21 cellular contexts compared by ENCODE assay signal in the genomic region with DNA sequence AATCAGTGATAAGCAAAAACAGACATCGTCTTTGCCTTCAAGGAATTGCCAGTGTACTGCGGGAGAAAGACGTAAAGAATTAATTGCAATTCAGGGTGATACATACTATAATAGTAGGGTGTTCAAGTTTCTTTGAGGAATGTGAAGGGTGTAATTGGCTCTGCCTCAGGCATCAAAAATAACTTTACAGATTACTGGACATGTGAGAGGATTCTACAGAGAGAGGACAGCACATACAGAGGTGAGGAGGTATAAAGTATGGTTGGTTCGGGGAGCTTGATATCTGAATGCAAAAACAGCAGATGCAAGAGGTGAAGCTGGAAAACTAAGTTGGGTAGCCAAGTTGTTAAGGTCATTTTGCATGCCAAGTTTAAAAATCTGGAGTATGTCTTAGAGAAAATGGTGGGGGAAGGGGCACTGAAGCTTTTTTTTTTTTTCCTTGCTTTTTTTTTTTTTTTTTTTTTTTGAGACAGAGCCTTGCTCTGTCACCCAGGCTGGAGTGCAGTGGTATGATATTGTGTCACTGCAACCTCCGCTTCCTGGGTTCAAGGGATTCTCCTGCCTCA.
A peak's percentile ranks its signal among the peaks of the same experiment; 100 is the strongest.
DNase-seq lines count a peak whose midpoint lies in the region; ATAC-seq and TF ChIP-seq lines count a peak whose summit lies in the region.
"Had no signal": no experiment of that assay in that cellular context is flagged by ENCODE, and none has a peak within 500 bp of the region (broad histone marks: within the 10 kb centered on the region; RNA-seq: fewer than 3 reads in every experiment).

No MANE protein-coding gene starts in this region.

- H3K36me3 ChIP-seq in breast epithelium = no peaks in the 10 kb centered on the region
- no peaks in the 10 kb centered on the region for H3K36me3 ChIP-seq in heart left ventricle
- H3K36me3 ChIP-seq in H7 (replicated peaks; ENCODE audit: control insufficient read depth, insufficient read depth, low read length) = no peaks in the 10 kb centered on the region
- no peaks in the 10 kb centered on the region for H3K36me3 ChIP-seq in endodermal cell (ENCODE audit: control insufficient read depth, insufficient read depth, low read length)
- H3K36me3 ChIP-seq: BE2C had no signal

- H3K4me1 Mint-ChIP-seq in MCF 10A (ENCODE audit: insufficient read depth, unreplicated experiment) (peaks cover 59% of the 10 kb centered on the region), osteocyte (ENCODE audit: unreplicated experiment) (peaks cover 49% of the 10 kb centered on the region), endodermal cell (peaks cover 9% of the 10 kb centered on the region)

- H3K4me1 ChIP-seq in breast epithelium = no peaks in the 10 kb centered on the region
- H3K4me1 ChIP-seq in heart left ventricle = peaks cover 2 to 57% (median 29%) of the 10 kb centered on the region in 12 donors
- H3K4me1 ChIP-seq in endodermal cell (ENCODE audit: control insufficient read depth, insufficient read depth, low read length) = peaks cover 4% of the 10 kb centered on the region

- H3K27me3 ChIP-seq in breast epithelium = no peaks in the 10 kb centered on the region
- H3K27me3 ChIP-seq in heart left ventricle = no peaks in the 10 kb centered on the region
- no peaks in the 10 kb centered on the region for H3K27me3 ChIP-seq in H7 (ENCODE audit: control insufficient read depth, insufficient read depth, low read length)
- H3K27me3 ChIP-seq in endodermal cell (ENCODE audit: control insufficient read depth, insufficient read depth, low read length, poor library complexity, severe bottlenecking) = no peaks in the 10 kb centered on the region
- H3K27me3 ChIP-seq: BE2C had no signal

- peak overlapping the region; percentile 72 for H3K27ac Mint-ChIP-seq in MCF 10A (ENCODE audit: low read depth, unreplicated experiment)
- peak overlapping the region; percentile 55 for H3K27ac Mint-ChIP-seq in osteocyte (ENCODE audit: unreplicated experiment)
- no peak overlapping the region for H3K27ac Mint-ChIP-seq in endodermal cell
- H3K27ac Mint-ChIP-seq: activated naive CD8-positive, alpha-beta T cell treated with anti-CD3 and anti-CD28 coated beads, Interleukin-2, amount 10 ng/mL, durations not matched to agents 7 days and 5 days; activated T-helper 2 cell treated with anti-CD3 and anti-CD28 coated beads, Interferon-gamma antibody, Interleukin-2, Interleukin-4, amounts not matched to agents 10 μg/mL and 5 μg/mL and 100 μg/mL, durations not matched to agents 14 hours and 24 hours and 36 hours; progenitor cell of endocrine pancreas had no signal

- no peak for TF ChIP-seq CTCF in MCF 10A (IDR thresholded peaks at IDR 0.05; ENCODE audit: unreplicated experiment)
- no peak for TF ChIP-seq CTCF in breast epithelium (IDR thresholded peaks at IDR 0.05)
- no peak for TF ChIP-seq CTCF in heart left ventricle (IDR thresholded peaks at IDR 0.05)
- no peak for TF ChIP-seq CTCF in osteocyte (IDR thresholded peaks at IDR 0.05)
- TF ChIP-seq CTCF in endodermal cell (conservative IDR thresholded peaks at IDR 0.05) = no peak

- H3K9me3 Mint-ChIP-seq in MCF 10A (ENCODE audit: unreplicated experiment) (no peaks in the 10 kb centered on the region), osteocyte (ENCODE audit: unreplicated experiment) (no peaks in the 10 kb centered on the region), endodermal cell (no peaks in the 10 kb centered on the region)
- H3K9me3 Mint-ChIP-seq: activated naive CD8-positive, alpha-beta T cell treated with anti-CD3 and anti-CD28 coated beads, Interleukin-2, amount 10 ng/mL, durations not matched to agents 7 days and 5 days; activated T-helper 2 cell treated with anti-CD3 and anti-CD28 coated beads, Interferon-gamma antibody, Interleukin-2, Interleukin-4, amounts not matched to agents 10 μg/mL and 5 μg/mL and 100 μg/mL, durations not matched to agents 14 hours and 24 hours and 36 hours had no signal

- 62 to 73% (median 66%) methylated on average over 5 of the region's 5 CpGs for WGBS in heart left ventricle, 4 donors
- 95 to 96% methylated on average over 3 to 5 of the region's 5 CpGs for WGBS in endodermal cell (ENCODE audit: insufficient coverage in 1 of 2, insufficient read length in 1 of 2), 2 experiments

- H3K9ac ChIP-seq in endodermal cell (ENCODE audit: extremely low read depth, low read length, poor library complexity, severe bottlenecking) = no peak overlapping the region
- H3K9ac ChIP-seq: GM23248, KMS-11 had no signal

- H3K36me3 Mint-ChIP-seq in MCF 10A (ENCODE audit: insufficient read depth, unreplicated experiment) (peaks cover 6% of the 10 kb centered on the region), osteocyte (ENCODE audit: unreplicated experiment) (no peaks in the 10 kb centered on the region), endodermal cell (ENCODE audit: low read depth) (no peaks in the 10 kb centered on the region)

- H3K27me3 Mint-ChIP-seq in MCF 10A (ENCODE audit: insufficient read depth, unreplicated experiment) = no peaks in the 10 kb centered on the region
- no peaks in the 10 kb centered on the region for H3K27me3 Mint-ChIP-seq in osteocyte (ENCODE audit: unreplicated experiment)
- no peaks in the 10 kb centered on the region for H3K27me3 Mint-ChIP-seq in endodermal cell (ENCODE audit: insufficient read depth)
- H3K27me3 Mint-ChIP-seq: activated naive CD8-positive, alpha-beta T cell treated with anti-CD3 and anti-CD28 coated beads, Interleukin-2, amount 10 ng/mL, durations not matched to agents 7 days and 5 days; progenitor cell of endocrine pancreas had no signal

- no peak overlapping the region for H3K4me3 Mint-ChIP-seq in MCF 10A (ENCODE audit: unreplicated experiment)
- no peak overlapping the region for H3K4me3 Mint-ChIP-seq in osteocyte (ENCODE audit: unreplicated experiment)
- H3K4me3 Mint-ChIP-seq in endodermal cell = no peak overlapping the region
- H3K4me3 Mint-ChIP-seq: activated naive CD8-positive, alpha-beta T cell treated with anti-CD3 and anti-CD28 coated beads, Interleukin-2, amount 10 ng/mL, durations not matched to agents 7 days and 5 days had no signal

- POLR2A ChIA-PET in MCF 10A (lab: Yijun Ruan, JAX) = interaction anchor here (0.5 to 3.6 kb wide), 15 partner anchors 9 to 392 kb away, joined by 3 to 13 read pairs (median 4); partner anchors contain the start of gene FOSL2

- DNase-seq in MCF 10A (ENCODE audit: unreplicated experiment) (no peak), breast epithelium (ENCODE audit: low spot score in 2 of 2) (no peak), heart left ventricle (no peak), osteocyte (ENCODE audit: extremely low spot score, unreplicated experiment) (no peak), H7 (no peak), endodermal cell (no peak)
- DNase-seq: activated CD4-positive, alpha-beta T cell treated with anti-CD3 and anti-CD28 coated beads for 4 hours; activated naive CD8-positive, alpha-beta T cell treated with anti-CD3 and anti-CD28 coated beads, Interleukin-2, amount 10 ng/mL, durations not matched to agents 7 days and 5 days; BE2C; erythroblast; GM23248; mammary epithelial cell; NCI-H2029; NK-92 treated with Interleukin-12 subunit alpha and Interleukin-12 subunit beta, amount 100 ng/mL, for 24 hours; SW 1271; trophoblast cell had no signal

- no peak overlapping the region for H3K27ac ChIP-seq in breast epithelium
- peak overlapping the region; percentile 33 to 87 (median 69) for H3K27ac ChIP-seq in heart left ventricle
- no peak overlapping the region for H3K27ac ChIP-seq in endodermal cell (ENCODE audit: low read depth, low read length)
- H3K27ac ChIP-seq: GM23248, KMS-11 had no signal

- intact Hi-C loops in MCF 10A (cut with micrococcal nuclease) (no loop called here), breast epithelium (cut with DNase I; ENCODE audit: low total_unique reads) (no loop called here), heart left ventricle (cut with DNase I) (loop anchor here in 3 of 10 donors (2.0 to 10.0 kb wide), 3 partner anchors 68 to 230 kb away; partner anchors contain the start of gene FOSL2 (in 1 of the 3))

- TF ChIP-seq POLR2A in breast epithelium (IDR thresholded peaks at IDR 0.05) (no peak), heart left ventricle (IDR thresholded peaks at IDR 0.05) (no peak)

- H3K4me3 ChIP-seq in breast epithelium = no peak overlapping the region
- H3K4me3 ChIP-seq in heart left ventricle = peak overlapping the region in 1 of 12 donors; percentile 1
- H3K4me3 ChIP-seq in H7 (ENCODE audit: insufficient read depth, low read depth, low read length) = no peak overlapping the region
- H3K4me3 ChIP-seq in endodermal cell (ENCODE audit: low read length) = no peak overlapping the region
- H3K4me3 ChIP-seq: GM23248 had no signal

- no TSS peak for BruUV-seq in MCF 10A (replicated peaks; lab: Mats Ljungman, UMichigan)

- no peaks in the 10 kb centered on the region for H3K9me3 ChIP-seq in breast epithelium
- no peaks in the 10 kb centered on the region for H3K9me3 ChIP-seq in heart left ventricle
- H3K9me3 ChIP-seq in endodermal cell (ENCODE audit: control insufficient read depth, low read length) = peaks cover 5% of the 10 kb centered on the region
- H3K9me3 ChIP-seq: BE2C had no signal

- CTCF ChIA-PET in MCF 10A (lab: Yijun Ruan, JAX) = interaction anchor here (0.6 to 1.7 kb wide), 5 partner anchors 10 to 459 kb away, joined by 3 to 7 read pairs (median 4); no protein-coding TSS in a partner anchor

- ATAC-seq in heart left ventricle (peak in 3 of 4 donors; percentile 32 to 66 (median 53)), HG03342 (IDR thresholded peaks at IDR 0.05; ENCODE audit: unreplicated experiment) (no peak), esophagus mucosa (no peak)

Comparison
In these comparisons a context has a peak if more than half of its experiments do, and no peak if none do; other contexts are left out.
1. H3K27ac ChIP-seq: peak in heart left ventricle (12 of 12); none in breast epithelium (0 of 2) and endodermal cell (single experiment).
2. ATAC-seq: peak in heart left ventricle (3 of 4); none in HG03342 (single experiment) and esophagus mucosa (single experiment).